ENCODE assay signal across 15 cellular contexts in genomic region chr14:105853089-105853906, GRCh38.
A peak's percentile ranks its signal among the peaks of the same experiment; 100 is the strongest.
DNase-seq lines count a peak whose midpoint lies in the region; ATAC-seq and TF ChIP-seq lines count a peak whose summit lies in the region.
"Had no signal": no experiment of that assay in that cellular context is flagged by ENCODE, and none has a peak within 500 bp of the region (broad histone marks: within the 10 kb centered on the region; RNA-seq: fewer than 3 reads in every experiment).

No MANE protein-coding gene starts in this region.

- WGBS in stomach, 5 donors = 84 to 95% (median 92%) methylated on average over 14 to 16 of the region's 16 CpGs

- CTCF ChIA-PET in OCI-LY7 (lab: Charles Lee; ENCODE audit: unreplicated experiment) = no interaction called here

- ATAC-seq in left lung (no peak), HG03039 (IDR thresholded peaks at IDR 0.05; ENCODE audit: unreplicated experiment) (no peak)

- POLR2A ChIA-PET in OCI-LY7 (lab: Charles Lee) = no interaction called here

- H3K27ac ChIP-seq in BLaER1 treated with 17β-estradiol and CSF1 and Interleukin-3, amounts not matched to agents 10 nM and 100 nM = peak overlapping the region in 7 of 11 experiments; percentile 18 to 94 (median 33); a peak in 10 of 22 replicates
- peak overlapping the region; percentile 96 for H3K27ac ChIP-seq in OCI-LY7 (ENCODE audit: low read depth, low read length, poor library complexity, severe bottlenecking)
- no peak overlapping the region for H3K27ac ChIP-seq in left lung
- H3K27ac ChIP-seq in stomach = no peak overlapping the region
- H3K27ac ChIP-seq: ascending aorta, PC-9 had no signal

- peak overlapping the region in 9 of 11 experiments; percentile 24 to 100 (median 99); a peak in 17 of 22 replicates for H3K4me2 ChIP-seq in BLaER1 treated with 17β-estradiol and CSF1 and Interleukin-3, amounts not matched to agents 10 nM and 100 nM
- peak overlapping the region; percentile 69 for H3K4me2 ChIP-seq in OCI-LY7 (ENCODE audit: low read length)
- H3K4me2 ChIP-seq: PC-9 had no signal

- H3K27me3 ChIP-seq in BLaER1 treated with 17β-estradiol and CSF1 and Interleukin-3, amounts not matched to agents 10 nM and 100 nM = peaks cover 0 to 37% (median 0%) of the 10 kb centered on the region in 11 experiments; a peak in 5 of 22 replicates
- H3K27me3 ChIP-seq in left lung (no peaks in the 10 kb centered on the region), stomach (no peaks in the 10 kb centered on the region)
- H3K27me3 ChIP-seq: ascending aorta had no signal

- peaks cover 13% of the 10 kb centered on the region; the same call in 1 of the 2 replicates for H3K79me2 ChIP-seq in OCI-LY7 (ENCODE audit: insufficient read depth, low read depth, low read length)

- intact Hi-C loops in OCI-LY7 (cut with micrococcal nuclease; ENCODE audit: unreplicated experiment) = no loop called here
- intact Hi-C loops in left lung (cut with DNase I) = no loop called here
- intact Hi-C loops in stomach (cut with DNase I; ENCODE audit: low total_unique reads) = no loop called here

- no peak for TF ChIP-seq POLR2A in stomach (IDR thresholded peaks at IDR 0.05)

- no peak overlapping the region for H2AFZ ChIP-seq in OCI-LY7 (ENCODE audit: low read length)
- H2AFZ ChIP-seq: PC-9 had no signal

- peak overlapping the region in 7 of 11 experiments; percentile 29 to 96 (median 38); a peak in 8 of 22 replicates for H3K9ac ChIP-seq in BLaER1 treated with 17β-estradiol and CSF1 and Interleukin-3, amounts not matched to agents 10 nM and 100 nM

- no TSS peak for BruUV-seq in OCI-LY7 (replicated peaks; lab: Mats Ljungman, UMichigan)

- TF ChIP-seq CTCF in OCI-LY7 (conservative IDR thresholded peaks at IDR 0.05; ENCODE audit: low read length) = no peak
- no peak for TF ChIP-seq CTCF in left lung (IDR thresholded peaks at IDR 0.05)
- no peak for TF ChIP-seq CTCF in stomach (IDR thresholded peaks at IDR 0.05)

- H3K9me2 ChIP-seq in OCI-LY7 (ENCODE audit: insufficient read depth, low read length) = no peaks in the 10 kb centered on the region

- peaks cover 0 to 95% (median 18%) of the 10 kb centered on the region in 11 experiments; a peak in 16 of 22 replicates for H4K20me1 ChIP-seq in BLaER1 treated with 17β-estradiol and CSF1 and Interleukin-3, amounts not matched to agents 10 nM and 100 nM
- no peaks in the 10 kb centered on the region for H4K20me1 ChIP-seq in OCI-LY7 (ENCODE audit: insufficient read depth, low read length)

- DNase-seq in ELF-1 (ENCODE audit: low read depth, low spot score) (peak; percentile 23), OCI-LY7 (ENCODE audit: low spot score) (peak; percentile 67), left lung (peak; percentile 17 to 76), stomach (no peak), NCI-H2107 treated with DMSO at 0.1 percent for 48 hours (lab: John Stamatoyannopoulos, UW; ENCODE audit: unreplicated experiment) (no peak), inferior parietal cortex (ENCODE audit: extremely low spot score) (no peak)
- DNase-seq: effector memory CD4-positive, alpha-beta T cell; mesenchymal stem cell; NCI-H2107; PC-9; stimulated activated CD4-positive, alpha-beta T cell treated with anti-CD3 and anti-CD28 coated beads, Interleukin-4, amount 100 ng/mL, for 1 hour; T1000 had no signal

- no peak overlapping the region; a peak in 1 of 20 replicates for H3K4me3 ChIP-seq in BLaER1 treated with 17β-estradiol and CSF1 and Interleukin-3, amounts not matched to agents 10 nM and 100 nM
- H3K4me3 ChIP-seq in OCI-LY7 (ENCODE audit: low read depth, low read length, poor library complexity, severe bottlenecking) (no peak overlapping the region), left lung (no peak overlapping the region), stomach (no peak overlapping the region)
- H3K4me3 ChIP-seq: ascending aorta, PC-9 had no signal

- H3K9me3 ChIP-seq in BLaER1 treated with 17β-estradiol and CSF1 and Interleukin-3, amounts not matched to agents 10 nM and 100 nM (replicated peaks in 1 of 11) = no peaks in the 10 kb centered on the region
- H3K9me3 ChIP-seq in OCI-LY7 (ENCODE audit: low read length) (no peaks in the 10 kb centered on the region), left lung (no peaks in the 10 kb centered on the region), stomach (no peaks in the 10 kb centered on the region)
- H3K9me3 ChIP-seq: ascending aorta had no signal

- no peak for TF ChIP-seq EP300 in stomach (IDR thresholded peaks at IDR 0.05)

- H3K36me3 ChIP-seq in BLaER1 treated with 17β-estradiol and CSF1 and Interleukin-3, amounts not matched to agents 10 nM and 100 nM = peaks cover 0 to 82% (median 46%) of the 10 kb centered on the region in 11 experiments; a peak in 16 of 22 replicates
- H3K36me3 ChIP-seq in OCI-LY7 (ENCODE audit: insufficient read depth, low read length) (peaks cover 74% of the 10 kb centered on the region), left lung (no peaks in the 10 kb centered on the region), stomach (no peaks in the 10 kb centered on the region)
- H3K36me3 ChIP-seq: ascending aorta had no signal

- peaks cover 47 to 68% (median 62%) of the 10 kb centered on the region in 10 experiments for H3K4me1 ChIP-seq in BLaER1 treated with 17β-estradiol and CSF1 and Interleukin-3, amounts not matched to agents 10 nM and 100 nM
- H3K4me1 ChIP-seq in OCI-LY7 (ENCODE audit: insufficient read depth, low read length, poor library complexity, severe bottlenecking) = peaks cover 48% of the 10 kb centered on the region
- H3K4me1 ChIP-seq in left lung = no peaks in the 10 kb centered on the region
- H3K4me1 ChIP-seq in stomach = no peaks in the 10 kb centered on the region
- H3K4me1 ChIP-seq: ascending aorta had no signal

Comparison
In these comparisons a context has a peak if more than half of its experiments do, and no peak if none do; other contexts are left out.
1. H3K27ac ChIP-seq: peak in BLaER1 treated with 17β-estradiol and CSF1 and Interleukin-3, amounts not matched to agents 10 nM and 100 nM (7 of 11) and OCI-LY7 (single experiment); none in left lung (0 of 2) and stomach (0 of 5).
2. DNase-seq: peak in ELF-1 (single experiment), OCI-LY7 (single experiment) and left lung (2 of 2); none in stomach (single experiment), NCI-H2107 treated with DMSO at 0.1 percent for 48 hours (single experiment) and inferior parietal cortex (single experiment).